In genomic region chr4:80014531-80014930, GRCh38 we compare ENCODE assay signal across 18 cellular contexts. TPM values are rescaled to one million over a fixed set of nuclear protein-coding genes. Genes with fewer than 3 reads are reported as not detected.
A peak's percentile ranks its signal among the peaks of the same experiment; 100 is the strongest.
DNase-seq lines count a peak whose midpoint lies in the region; ATAC-seq and TF ChIP-seq lines count a peak whose summit lies in the region.
"Had no signal": no experiment of that assay in that cellular context is flagged by ENCODE, and none has a peak within 500 bp of the region (broad histone marks: within the 10 kb centered on the region; RNA-seq: fewer than 3 reads in every experiment).

No MANE protein-coding gene starts in this region.

- no peaks in the 10 kb centered on the region for H3K9me3 ChIP-seq in IMR-90 (ENCODE audit: control insufficient read depth, insufficient read depth, low read length)
- H3K9me3 ChIP-seq: A549 had no signal

- no peak overlapping the region for H4K91ac ChIP-seq in IMR-90 (ENCODE audit: insufficient read depth, low read depth, low read length)

- peak overlapping the region; percentile 32; the same call in 1 of the 2 replicates for H3K23ac ChIP-seq in IMR-90 (ENCODE audit: low read depth, low read length)
- no peak overlapping the region for H3K23ac ChIP-seq in mesendoderm (ENCODE audit: low read length)

- H3K36me3 ChIP-seq in IMR-90 (ENCODE audit: control insufficient read depth, insufficient read depth, low read length) (peaks cover 12% of the 10 kb centered on the region), mesendoderm (ENCODE audit: control insufficient read depth, insufficient read depth, low read length) (no peaks in the 10 kb centered on the region)

- H3K18ac ChIP-seq in IMR-90 (ENCODE audit: low read depth, low read length) (no peak overlapping the region), mesendoderm (ENCODE audit: low read length) (no peak overlapping the region)

- H3K14ac ChIP-seq in IMR-90 (replicated peaks; ENCODE audit: low read depth, low read length) = peak overlapping the region; percentile 64

- no peak overlapping the region for H2AK9ac ChIP-seq in IMR-90 (replicated peaks; ENCODE audit: low read depth, low read length, poor library complexity)

- peaks cover 6% of the 10 kb centered on the region; the same call in 1 of the 2 replicates for H4K20me1 ChIP-seq in IMR-90 (ENCODE audit: insufficient read depth, low read length)

- peak overlapping the region; percentile 59; the same call in 1 of the 2 replicates for H3K4ac ChIP-seq in IMR-90 (ENCODE audit: low read depth, low read length)
- no peak overlapping the region for H3K4ac ChIP-seq in mesendoderm (ENCODE audit: low read depth, low read length)

- POLR2A ChIA-PET in IMR-90 (lab: Charles Lee; ENCODE audit: unreplicated experiment) = no interaction called here

- TF ChIP-seq CTCF in IMR-90 (conservative IDR thresholded peaks at IDR 0.05; ENCODE audit: low read depth, low read length) (no peak), choroid plexus epithelial cell (conservative IDR thresholded peaks at IDR 0.05; ENCODE audit: low read depth, low read length) (no peak)

- no CpG with 5 or more reads among the region's 3 CpGs for WGBS in IMR-90 (ENCODE audit: extremely low coverage in 2 of 2, insufficient read length in 1 of 2), 2 experiments
- no CpG with 5 or more reads among the region's 3 CpGs for WGBS in mesendoderm (ENCODE audit: extremely low coverage, insufficient coverage, low lambda C conversion rate)

- no peak overlapping the region for H4K5ac ChIP-seq in IMR-90 (ENCODE audit: low read depth, low read length)
- H4K5ac ChIP-seq in mesendoderm (ENCODE audit: low read length) = no peak overlapping the region

- H2BK5ac ChIP-seq in IMR-90 (ENCODE audit: low read depth, low read length, poor library complexity, severe bottlenecking) (no peak overlapping the region), mesendoderm (ENCODE audit: low read length) (no peak overlapping the region)

- H2BK120ac ChIP-seq in IMR-90 (ENCODE audit: low read depth, low read length) (0 out of 2 replicates have a peak overlapping the region, but pooled peaks have one; percentile 36), mesendoderm (ENCODE audit: low read depth, low read length) (no peak overlapping the region)

- no peak for ATAC-seq in IMR-90 (ENCODE audit: low read depth)
- ATAC-seq: A549, HCT116 had no signal

- H2AK5ac ChIP-seq in IMR-90 (ENCODE audit: low read depth, low read length) (peak overlapping the region; percentile 68; the same call in 1 of the 2 replicates), mesendoderm (ENCODE audit: low read length) (no peak overlapping the region)

- H2AFZ ChIP-seq in IMR-90 (replicated peaks; ENCODE audit: low read length, poor library complexity) = no peak overlapping the region

- H3K79me1 ChIP-seq in IMR-90 (ENCODE audit: low read depth in 1 of 2, low read length in 2 of 2) (peaks cover 29 to 44% of the 10 kb centered on the region in 2 experiments), mesendoderm (ENCODE audit: low read length) (no peaks in the 10 kb centered on the region)

- H3K4me1 ChIP-seq in IMR-90 (ENCODE audit: control insufficient read depth, insufficient read depth, low read length) (peaks cover 13% of the 10 kb centered on the region), mesendoderm (ENCODE audit: control insufficient read depth, low read depth, low read length) (no peaks in the 10 kb centered on the region)
- H3K4me1 ChIP-seq: A549 had no signal

- peak overlapping the region; percentile 24; the same call in 1 of the 3 replicates for H2BK15ac ChIP-seq in IMR-90 (ENCODE audit: low read depth, low read length)
- no peak overlapping the region for H2BK15ac ChIP-seq in mesendoderm (replicated peaks; ENCODE audit: low read depth)

- no TSS peak for BruUV-seq in IMR-90 (replicated peaks; lab: Mats Ljungman, UMichigan)

- H3K27me3 ChIP-seq in IMR-90 (ENCODE audit: control insufficient read depth, insufficient read depth, low read length) (no peaks in the 10 kb centered on the region), mesendoderm (ENCODE audit: insufficient read depth, low read length, poor library complexity) (no peaks in the 10 kb centered on the region)

- intact Hi-C loops in IMR-90 (cut with micrococcal nuclease) = no loop called here

- H3K4me2 ChIP-seq in IMR-90 (ENCODE audit: low read depth, low read length) (no peak overlapping the region), mesendoderm (ENCODE audit: low read length) (no peak overlapping the region)
- H3K4me2 ChIP-seq: A549, KMS-11 had no signal

- in situ Hi-C loops in IMR-90 (cut with MboI; ENCODE audit: low sequenced_read_pairs) = no loop called here

- H3K56ac ChIP-seq in IMR-90 (ENCODE audit: extremely low read depth, insufficient read depth, low read length) (no peak overlapping the region), mesendoderm (ENCODE audit: low read length) (no peak overlapping the region)

- no peaks in the 10 kb centered on the region for H3K79me2 ChIP-seq in mesendoderm (ENCODE audit: control insufficient read depth, insufficient read depth, low read length)

- no peak for TF ChIP-seq POLR2A in IMR-90 (IDR thresholded peaks at IDR 0.05; ENCODE audit: low read depth, low read length)

- CTCF ChIA-PET in IMR-90 (lab: Yijun Ruan, JAX) = no interaction called here

- peak; percentile 31 for DNase-seq in IMR-90
- DNase-seq in choroid plexus epithelial cell (ENCODE audit: low read depth) = peak; percentile 70
- peak; percentile 40 for DNase-seq in mesendoderm
- no peak for DNase-seq in SIG-M5 treated with dmso at 0.1 percent for 504 hours (lab: John Stamatoyannopoulos, UW; ENCODE audit: unreplicated experiment)
- no peak for DNase-seq in NCI-H2081 treated with DMSO at 0.1 percent for 48 hours (lab: John Stamatoyannopoulos, UW)
- DNase-seq in activated CD4-positive, alpha-beta T cell treated with anti-CD3 and anti-CD28 coated beads, Interleukin-2, amount 50 U/mL, for 4 hours = no peak
- no peak for DNase-seq in OCI-M2 (lab: John Stamatoyannopoulos, UW; ENCODE audit: unreplicated experiment)
- DNase-seq: CD4-positive, CD25-positive, alpha-beta regulatory T cell; DMS79 treated with DMSO at 0.1 percent for 48 hours; NCI-H1105; NCI-H146; NCI-H2029 treated with DMSO at 0.1 percent for 48 hours; NCI-H2171; NCI-H526 had no signal

- dilution Hi-C loops in IMR-90 (cut with HindIII; ENCODE audit: low sequenced_read_pairs, unreplicated experiment) = no loop called here

- no peak for TF ChIP-seq RAD21 in IMR-90 (IDR thresholded peaks at IDR 0.05; ENCODE audit: low read length)

- H4K8ac ChIP-seq in IMR-90 (ENCODE audit: low read depth in 2 of 2, low read length in 2 of 2) (peak overlapping the region in 1 of 2 experiments; percentile 12; a peak in 2 of 4 replicates), mesendoderm (ENCODE audit: low read depth, low read length) (no peak overlapping the region)

- H3K9me1 ChIP-seq in IMR-90 (ENCODE audit: insufficient read depth, low read length) = peaks cover 9% of the 10 kb centered on the region; the same call in 1 of the 2 replicates

- H3K9ac ChIP-seq in IMR-90 (ENCODE audit: low read depth, low read length) (no peak overlapping the region), mesendoderm (ENCODE audit: low read length) (no peak overlapping the region)
- H3K9ac ChIP-seq: KMS-11 had no signal

- H3K4me3 ChIP-seq in IMR-90 (ENCODE audit: insufficient read depth, low read depth, low read length) (no peak overlapping the region), choroid plexus epithelial cell (ENCODE audit: low read depth, low read length) (no peak overlapping the region), mesendoderm (ENCODE audit: low read length) (no peak overlapping the region)
- H3K4me3 ChIP-seq: A549 had no signal

- H3K27ac ChIP-seq in IMR-90 (ENCODE audit: insufficient read depth, low read length) = no peak overlapping the region
- H3K27ac ChIP-seq in mesendoderm (ENCODE audit: low read depth, low read length) = no peak overlapping the region
- H3K27ac ChIP-seq: A549, KMS-11 had no signal

- H2BK20ac ChIP-seq in IMR-90 (ENCODE audit: low read depth, low read length) = peak overlapping the region; percentile 66; the same call in 1 of the 2 replicates

TF ChIP-seq in IMR-90, 13 proteins besides CTCF, POLR2A, EP300 and RAD21 (continues in another document):
- no peak for TF ChIP-seq MAFK (IDR thresholded peaks at IDR 0.05; ENCODE audit: low read depth, low read length)
- no peak for TF ChIP-seq RCOR1 (IDR thresholded peaks at IDR 0.05; ENCODE audit: insufficient replicate concordance, low read length)
- no peak for TF ChIP-seq CHD1 (IDR thresholded peaks at IDR 0.05; ENCODE audit: low read depth, low read length)
- TF ChIP-seq FOS (IDR thresholded peaks at IDR 0.05; ENCODE audit: low read depth, low read length) = no peak
- TF ChIP-seq RFX5 (IDR thresholded peaks at IDR 0.05; ENCODE audit: low read depth, low read length) = no peak
- TF ChIP-seq USF2 (IDR thresholded peaks at IDR 0.05; ENCODE audit: low read depth, low read length) = no peak
- no peak for TF ChIP-seq SMC3 (IDR thresholded peaks at IDR 0.05; ENCODE audit: low read depth, low read length)
- TF ChIP-seq BHLHE40 (IDR thresholded peaks at IDR 0.05; ENCODE audit: low read depth, low read length) = no peak
- no peak for TF ChIP-seq MAZ (IDR thresholded peaks at IDR 0.05; ENCODE audit: borderline replicate concordance, low read depth, low read length)
- TF ChIP-seq CEBPB (IDR thresholded peaks at IDR 0.05; ENCODE audit: low read depth, low read length) = no peak
- TF ChIP-seq NFE2L2 (IDR thresholded peaks at IDR 0.05; ENCODE audit: low read depth, low read length) = no peak
- TF ChIP-seq MXI1 (IDR thresholded peaks at IDR 0.05; ENCODE audit: borderline replicate concordance, low read depth, low read length) = no peak

RNA-seq across cellular contexts. Expression of gene ANTXR2, which starts 58.5 kb away (rescaled TPM):
- total RNA-seq in IMR-90 (2012; rRNA removed) = 88.5 and 115 TPM in 2 replicates
- 36.5 and 46.8 TPM in 2 replicates for polyA plus RNA-seq in IMR-90 (2012; rRNA removed)
- polyA plus RNA-seq in IMR-90 (2012; cell fraction: cytosol; rRNA removed) = 7.4 and 14.9 TPM in 2 replicates
- 3.8 and 22.8 TPM in 2 replicates for polyA plus RNA-seq in IMR-90 (2012; cell fraction: nucleus; rRNA removed; ENCODE audit: low replicate concordance)
- polyA plus RNA-seq in mesendoderm (2013, experiment 1 of 2) = 3.7 TPM
- polyA plus RNA-seq in mesendoderm (2013, experiment 2 of 2) = 3.3 TPM
- total RNA-seq: OCI-LY7 had no signal

Comparison
In these comparisons a context has a peak if more than half of its experiments do, and no peak if none do; other contexts are left out.
1. DNase-seq: peak in IMR-90 (single experiment), choroid plexus epithelial cell (single experiment) and mesendoderm (single experiment); none in SIG-M5 treated with dmso at 0.1 percent for 504 hours (single experiment), NCI-H2081 treated with DMSO at 0.1 percent for 48 hours (single experiment), activated CD4-positive, alpha-beta T cell treated with anti-CD3 and anti-CD28 coated beads, Interleukin-2, amount 50 U/mL, for 4 hours (0 of 2) and OCI-M2 (single experiment).